ENCODE assay signal across 8 cellular contexts in genomic region chr14:41605550-41606248, GRCh38. TPM values are rescaled to one million over a fixed set of nuclear protein-coding genes. Genes with fewer than 3 reads are reported as not detected.
DNase-seq lines count a peak whose midpoint lies in the region; TF ChIP-seq lines count a peak whose summit lies in the region.

No MANE protein-coding gene starts in this region.

- peak overlapping the region; percentile 4 for H3K27ac Mint-ChIP-seq in type B pancreatic cell

- intact Hi-C loops in posterior vena cava (cut with DNase I), result no loop called here

- peak overlapping the region; percentile 70 for H3K4me3 ChIP-seq in choroid plexus epithelial cell (ENCODE audit: low read depth, low read length)

- peaks cover 36% of the 10 kb centered on the region for H3K4me1 Mint-ChIP-seq in type B pancreatic cell (ENCODE audit: unreplicated experiment)

- peak; percentile 84 for DNase-seq in DMS79 (lab: John Stamatoyannopoulos, UW)
- peak; percentile 44 for DNase-seq in NCI-H187 treated with DMSO at 0.1 percent for 48 hours (lab: John Stamatoyannopoulos, UW)
- peak; percentile 56 for DNase-seq in choroid plexus epithelial cell (ENCODE audit: low read depth)
- DNase-seq in medulla oblongata (ENCODE audit: extremely low spot score), result peak; percentile 13
- DNase-seq in type B pancreatic cell (ENCODE audit: extremely low spot score, unreplicated experiment), result peak; percentile 69
- no peak for DNase-seq in mesenteric fat pad (ENCODE audit: low spot score)
- no peak for DNase-seq in NOMO-1 treated with dmso at 0.1 percent for 144 hours (lab: John Stamatoyannopoulos, UW; ENCODE audit: unreplicated experiment)
- no peak for DNase-seq in posterior vena cava (ENCODE audit: low spot score)

- TF ChIP-seq CTCF in choroid plexus epithelial cell (conservative IDR thresholded peaks at IDR 0.05; ENCODE audit: low read depth, low read length), result no peak
- TF ChIP-seq CTCF in type B pancreatic cell (conservative IDR thresholded peaks at IDR 0.05), result no peak

- H3K27me3 Mint-ChIP-seq in type B pancreatic cell, result peaks cover 78% of the 10 kb centered on the region

- H3K36me3 Mint-ChIP-seq in type B pancreatic cell, result peaks cover under 1% of the 10 kb centered on the region

- peak overlapping the region; percentile 88 for H3K4me3 Mint-ChIP-seq in type B pancreatic cell

- H3K9me3 Mint-ChIP-seq in type B pancreatic cell, result peaks cover 2% of the 10 kb centered on the region

RNA-seq across cellular contexts. Expression of gene LRFN5, which starts 1.0 kb away (rescaled TPM):
- total RNA-seq in type B pancreatic cell (ENCODE audit: low replicate concordance), result 1.3 and 4.6 TPM in 2 replicates
- total RNA-seq in mesenteric fat pad, result 3.6 TPM
- under 1 TPM; 0.38 to 0.74 TPM for total RNA-seq in posterior vena cava

Comparison
In these comparisons a context has a peak if more than half of its experiments do, and no peak if none do; other contexts are left out.
1. DNase-seq: peak in DMS79 (single experiment), NCI-H187 treated with DMSO at 0.1 percent for 48 hours (single experiment), choroid plexus epithelial cell (single experiment), medulla oblongata (single experiment) and type B pancreatic cell (single experiment); none in mesenteric fat pad (single experiment), NOMO-1 treated with dmso at 0.1 percent for 144 hours (single experiment) and posterior vena cava (single experiment).